14 cellular contexts compared by ENCODE assay signal in genomic region chr5:3393122-3393963, GRCh38.
DNase-seq lines count a peak whose midpoint lies in the region; ATAC-seq and TF ChIP-seq lines count a peak whose summit lies in the region.
"Had no signal": no experiment of that assay in that cellular context is flagged by ENCODE, and none has a peak within 500 bp of the region (broad histone marks: within the 10 kb centered on the region; RNA-seq: fewer than 3 reads in every experiment).

No MANE protein-coding gene starts in this region.

- no peaks in the 10 kb centered on the region for H3K9me3 Mint-ChIP-seq in H9
- peaks cover 10% of the 10 kb centered on the region for H3K9me3 Mint-ChIP-seq in glutamatergic neuron (ENCODE audit: unreplicated experiment)
- H3K9me3 Mint-ChIP-seq in activated naive CD8-positive, alpha-beta T cell treated with anti-CD3 and anti-CD28 coated beads, Interleukin-2, amount 50 U/mL, for 24 hours: no peaks in the 10 kb centered on the region

- no peak overlapping the region for H3T11ph ChIP-seq in H9 (ENCODE audit: low read length)

- H3K4me3 Mint-ChIP-seq in H9 (no peak overlapping the region), glutamatergic neuron (ENCODE audit: unreplicated experiment) (peak overlapping the region; percentile 55)
- no peak overlapping the region for H3K4me3 Mint-ChIP-seq in activated naive CD8-positive, alpha-beta T cell treated with anti-CD3 and anti-CD28 coated beads, Interleukin-2, amount 50 U/mL, for 24 hours
- H3K4me3 Mint-ChIP-seq: CD4-positive, CD25-positive, alpha-beta regulatory T cell; CD8-positive, alpha-beta memory T cell had no signal

- H3K4me2 ChIP-seq in DND-41 (ENCODE audit: insufficient read depth, low read length) (no peak overlapping the region), H9 (ENCODE audit: insufficient read depth, insufficient read length, low read length) (no peak overlapping the region), neuronal stem cell (ENCODE audit: insufficient read depth, low read length, poor library complexity, severe bottlenecking) (peak overlapping the region; percentile 43)

- H3K23ac ChIP-seq in H9 (ENCODE audit: insufficient read length, low read depth, low read length) (no peak overlapping the region), neuronal stem cell (ENCODE audit: low read depth, low read length, poor library complexity) (no peak overlapping the region)

- H3K27ac ChIP-seq in DND-41 (ENCODE audit: low read length): peak overlapping the region; percentile 1; the same call in 1 of the 2 replicates
- no peak overlapping the region for H3K27ac ChIP-seq in H9 (ENCODE audit: insufficient read length, low read depth, low read length)
- H3K27ac ChIP-seq in neuronal stem cell (replicated peaks; ENCODE audit: low read length): peak overlapping the region; percentile 43

- H3K4ac ChIP-seq in H9 (ENCODE audit: low read depth, low read length) (no peak overlapping the region), neuronal stem cell (ENCODE audit: low read length) (no peak overlapping the region)

- H3K4me3 ChIP-seq in DND-41 (ENCODE audit: low read depth in 1 of 2, low read length in 2 of 2) (no peak overlapping the region), neuronal stem cell (ENCODE audit: low read length in 2 of 2) (peak overlapping the region in 1 of 2 donors; percentile 34)
- H3K4me3 ChIP-seq: HAP-1 had no signal

- H3K23me2 ChIP-seq in H9 (ENCODE audit: insufficient read length, low read depth, low read length, poor library complexity, severe bottlenecking): no peaks in the 10 kb centered on the region

- no peak overlapping the region for H2BK120ac ChIP-seq in H9 (ENCODE audit: low read depth, low read length, poor library complexity, severe bottlenecking)
- no peak overlapping the region for H2BK120ac ChIP-seq in neuronal stem cell (ENCODE audit: low read depth, low read length)

- H3K79me1 ChIP-seq in H9 (ENCODE audit: insufficient read depth, low read depth, low read length, poor library complexity, severe bottlenecking) (no peaks in the 10 kb centered on the region), neuronal stem cell (ENCODE audit: low read depth, low read length) (no peaks in the 10 kb centered on the region)

- H2AK5ac ChIP-seq in H9 (ENCODE audit: insufficient read length, low read length): no peak overlapping the region
- no peak overlapping the region for H2AK5ac ChIP-seq in neuronal stem cell (ENCODE audit: low read depth, low read length)

- no peaks in the 10 kb centered on the region for H3K36me3 ChIP-seq in DND-41 (ENCODE audit: insufficient read depth, low read length)
- H3K36me3 ChIP-seq in neuronal stem cell (replicated peaks in 1 of 2; ENCODE audit: control insufficient read depth in 2 of 2, insufficient read depth in 2 of 2, low read length in 2 of 2): no peaks in the 10 kb centered on the region
- H3K36me3 ChIP-seq: BE2C, HAP-1 had no signal

- no peak overlapping the region for H2BK20ac ChIP-seq in H9 (ENCODE audit: low read depth, low read length, poor library complexity, severe bottlenecking)

- H2BK5ac ChIP-seq in H9 (ENCODE audit: insufficient read length, low read length) (no peak overlapping the region), neuronal stem cell (ENCODE audit: low read length) (no peak overlapping the region)

- peak overlapping the region; percentile 67 for H3K18ac ChIP-seq in H9 (ENCODE audit: insufficient read length, low read depth, low read length)
- peak overlapping the region; percentile 20 for H3K18ac ChIP-seq in neuronal stem cell (ENCODE audit: low read length)

- H3K9me3 ChIP-seq in DND-41 (ENCODE audit: insufficient read depth, low read length, severe bottlenecking): no peaks in the 10 kb centered on the region
- H3K9me3 ChIP-seq in H9 (ENCODE audit: control insufficient read depth, low read depth, low read length): no peaks in the 10 kb centered on the region
- no peaks in the 10 kb centered on the region for H3K9me3 ChIP-seq in neuronal stem cell (replicated peaks in 1 of 2; ENCODE audit: control insufficient read depth in 2 of 2, insufficient read depth in 1 of 2, low read depth in 1 of 2, low read length in 2 of 2)
- H3K9me3 ChIP-seq: BE2C, HAP-1 had no signal

- ATAC-seq in DND-41 (ENCODE audit: insufficient read depth, low read depth): no peak
- no peak for ATAC-seq in activated naive CD8-positive, alpha-beta T cell treated with anti-CD3 and anti-CD28 coated beads, Interleukin-2, amount 50 U/mL, for 24 hours

- H3K4me1 ChIP-seq in DND-41 (ENCODE audit: insufficient read depth, low read length) (peaks cover 8% of the 10 kb centered on the region), H9 (ENCODE audit: insufficient read depth, low read length) (peaks cover 3% of the 10 kb centered on the region; the same call in 1 of the 2 replicates), neuronal stem cell (ENCODE audit: control insufficient read depth in 2 of 2, insufficient read depth in 1 of 2, low read depth in 1 of 2, low read length in 2 of 2) (peaks cover 4 to 16% of the 10 kb centered on the region in 2 donors)
- H3K4me1 ChIP-seq: BE2C, HAP-1 had no signal

- H2BK12ac ChIP-seq in H9 (ENCODE audit: insufficient read length, low read depth, low read length) (no peak overlapping the region), neuronal stem cell (ENCODE audit: low read length) (no peak overlapping the region)

- H3K27ac Mint-ChIP-seq in H9 (no peak overlapping the region), glutamatergic neuron (ENCODE audit: unreplicated experiment) (peak overlapping the region; percentile 94)
- H3K27ac Mint-ChIP-seq in activated naive CD8-positive, alpha-beta T cell treated with anti-CD3 and anti-CD28 coated beads, Interleukin-2, amount 50 U/mL, for 24 hours: no peak overlapping the region
- H3K27ac Mint-ChIP-seq: CD4-positive, CD25-positive, alpha-beta regulatory T cell; CD8-positive, alpha-beta memory T cell had no signal

- H3K56ac ChIP-seq in H9 (ENCODE audit: insufficient read length, low read depth, low read length): no peak overlapping the region

- H4K91ac ChIP-seq in H9 (ENCODE audit: insufficient read length, low read depth, low read length) (no peak overlapping the region), neuronal stem cell (ENCODE audit: low read depth, low read length, poor library complexity) (no peak overlapping the region)

- H4K8ac ChIP-seq in H9 (replicated peaks; ENCODE audit: insufficient read length, low read depth, low read length): no peak overlapping the region
- H4K8ac ChIP-seq in neuronal stem cell (ENCODE audit: low read depth, low read length): peak overlapping the region; percentile 85

- H3K36me3 Mint-ChIP-seq in H9 (ENCODE audit: insufficient read depth in 1 of 3, low read depth in 3 of 3): no peaks in the 10 kb centered on the region
- no peaks in the 10 kb centered on the region for H3K36me3 Mint-ChIP-seq in glutamatergic neuron (ENCODE audit: unreplicated experiment)
- no peaks in the 10 kb centered on the region for H3K36me3 Mint-ChIP-seq in activated naive CD8-positive, alpha-beta T cell treated with anti-CD3 and anti-CD28 coated beads, Interleukin-2, amount 50 U/mL, for 24 hours (ENCODE audit: low read depth)
- H3K36me3 Mint-ChIP-seq: CD4-positive, CD25-positive, alpha-beta regulatory T cell; CD8-positive, alpha-beta memory T cell had no signal

- no peak for TF ChIP-seq CTCF in DND-41 (IDR thresholded peaks at IDR 0.05; ENCODE audit: borderline replicate concordance, extremely low read depth, low read length, poor library complexity, severe bottlenecking)
- no peak for TF ChIP-seq CTCF in H9 (conservative IDR thresholded peaks at IDR 0.05)
- TF ChIP-seq CTCF in glutamatergic neuron (IDR thresholded peaks at IDR 0.05; ENCODE audit: partially characterized antibody, unreplicated experiment): no peak

- H2AFZ ChIP-seq in DND-41 (ENCODE audit: low read depth, low read length) (peak overlapping the region; percentile 30; the same call in 1 of the 2 replicates), H9 (ENCODE audit: low read length) (no peak overlapping the region), neuronal stem cell (ENCODE audit: low read length) (peak overlapping the region; percentile 11)

- H3K14ac ChIP-seq in H9 (ENCODE audit: insufficient read depth, low read length) (no peak overlapping the region), neuronal stem cell (ENCODE audit: low read length) (no peak overlapping the region)

- H3K27me3 ChIP-seq in DND-41 (ENCODE audit: insufficient read depth, low read length, poor library complexity) (no peaks in the 10 kb centered on the region), H9 (ENCODE audit: insufficient read depth, low read length) (no peaks in the 10 kb centered on the region), neuronal stem cell (ENCODE audit: control insufficient read depth in 3 of 3, insufficient read depth in 3 of 3, low read depth in 1 of 3, low read length in 3 of 3) (peaks cover 0 to 2% (median 0%) of the 10 kb centered on the region in 3 experiments)
- H3K27me3 ChIP-seq: BE2C had no signal

- no peak overlapping the region for H2BK15ac ChIP-seq in H9 (ENCODE audit: low read depth, low read length)
- no peak overlapping the region for H2BK15ac ChIP-seq in neuronal stem cell (ENCODE audit: low read length)

- H3K9ac ChIP-seq in DND-41 (ENCODE audit: low read depth, low read length) (no peak overlapping the region), H9 (ENCODE audit: extremely low read depth, insufficient read length, low read length) (no peak overlapping the region), neuronal stem cell (ENCODE audit: low read depth, low read length, poor library complexity) (peak overlapping the region; percentile 13)

- H3K79me2 ChIP-seq in DND-41 (ENCODE audit: insufficient read depth, low read length) (no peaks in the 10 kb centered on the region), H9 (ENCODE audit: insufficient read depth, low read length) (no peaks in the 10 kb centered on the region)

- H4K20me1 ChIP-seq in DND-41 (ENCODE audit: insufficient read depth, low read length) (no peaks in the 10 kb centered on the region), H9 (ENCODE audit: control insufficient read depth, insufficient read depth, insufficient read length) (no peaks in the 10 kb centered on the region)

- no peak overlapping the region for H4K5ac ChIP-seq in H9 (ENCODE audit: insufficient read length, low read depth, low read length)

- no CpG with 5 or more reads among the region's 30 CpGs for WGBS in H9 (ENCODE audit: extremely low coverage, insufficient read length, low lambda C conversion rate)
- no CpG with 5 or more reads among the region's 30 CpGs for WGBS in neuronal stem cell (ENCODE audit: extremely low coverage in 2 of 2, insufficient read length in 2 of 2, insufficient replicate concordance in 1 of 2), 2 donors

- H3K27me3 Mint-ChIP-seq in H9 (ENCODE audit: low read depth) (no peaks in the 10 kb centered on the region; the same call in none of the 2 replicates), glutamatergic neuron (ENCODE audit: unreplicated experiment) (peaks cover 13% of the 10 kb centered on the region)
- H3K27me3 Mint-ChIP-seq in activated naive CD8-positive, alpha-beta T cell treated with anti-CD3 and anti-CD28 coated beads, Interleukin-2, amount 50 U/mL, for 24 hours: no peaks in the 10 kb centered on the region
- H3K27me3 Mint-ChIP-seq: CD4-positive, CD25-positive, alpha-beta regulatory T cell; CD8-positive, alpha-beta memory T cell had no signal

- H3K4me1 Mint-ChIP-seq in H9 (peaks cover 18 to 32% of the 10 kb centered on the region in 2 experiments), glutamatergic neuron (ENCODE audit: low read depth, unreplicated experiment) (peaks cover 23% of the 10 kb centered on the region)
- no peaks in the 10 kb centered on the region for H3K4me1 Mint-ChIP-seq in activated naive CD8-positive, alpha-beta T cell treated with anti-CD3 and anti-CD28 coated beads, Interleukin-2, amount 50 U/mL, for 24 hours
- H3K4me1 Mint-ChIP-seq: CD4-positive, CD25-positive, alpha-beta regulatory T cell; CD8-positive, alpha-beta memory T cell had no signal

- DNase-seq in DND-41 (no peak), H9 (no peak), glutamatergic neuron (no peak), neuronal stem cell (ENCODE audit: low spot score) (peak; percentile 45), NCI-H146 (lab: John Stamatoyannopoulos, UW) (no peak), NCI-H1417 treated with DMSO at 0.1 percent for 48 hours (lab: John Stamatoyannopoulos, UW) (no peak)
- no peak for DNase-seq in activated naive CD8-positive, alpha-beta T cell treated with anti-CD3 and anti-CD28 coated beads, Interleukin-2, amount 50 U/mL, for 24 hours
- DNase-seq: ACHN; BE2C; CD4-positive, CD25-positive, alpha-beta regulatory T cell; CD8-positive, alpha-beta memory T cell; COR-L47; DMS 273 treated with DMSO at 0.1 percent for 48 hours had no signal
